22 cellular contexts compared by ENCODE assay signal in genomic region chr16:54212893-54213292, GRCh38.
A peak's percentile ranks its signal among the peaks of the same experiment; 100 is the strongest.
DNase-seq lines count a peak whose midpoint lies in the region; ATAC-seq, FAIRE-seq and TF ChIP-seq lines count a peak whose summit lies in the region.
"Had no signal": no experiment of that assay in that cellular context is flagged by ENCODE, and none has a peak within 500 bp of the region (broad histone marks: within the 10 kb centered on the region; RNA-seq: fewer than 3 reads in every experiment).

No MANE protein-coding gene starts in this region.

- DNase-seq in MG63, result peak; percentile 20
- peak; percentile 40 for DNase-seq in myocyte (ENCODE audit: low read depth)
- DNase-seq in GM12891 (ENCODE audit: insufficient read length, low spot score), result no peak
- DNase-seq: ACHN; BE2C; C1 segment of cervical spinal cord; CD4-positive, CD25-positive, alpha-beta regulatory T cell; CD8-positive, alpha-beta memory T cell; COR-L47; DMS 273 treated with DMSO at 0.1 percent for 48 hours; DMS53; DND-41; EL; GOT3; H7 had no signal

- ATAC-seq in HG02678 (IDR thresholded peaks at IDR 0.05; ENCODE audit: unreplicated experiment) (no peak), GM19397 (IDR thresholded peaks at IDR 0.05; ENCODE audit: unreplicated experiment) (no peak)

- peaks cover 6 to 8% (median 8%) of the 10 kb centered on the region in 3 donors for H3K4me1 ChIP-seq in skeletal muscle tissue (ENCODE audit: control insufficient read depth in 3 of 3, insufficient read depth in 3 of 3, low read length in 3 of 3)
- H3K4me1 ChIP-seq: BE2C had no signal

- H3K27me3 ChIP-seq in MG63 (peaks cover 14% of the 10 kb centered on the region), skeletal muscle tissue (ENCODE audit: control insufficient read depth in 3 of 3, insufficient read depth in 3 of 3, low read length in 3 of 3) (peaks cover 3 to 5% (median 4%) of the 10 kb centered on the region in 3 donors)
- H3K27me3 ChIP-seq: BE2C had no signal

- no peak for TF ChIP-seq POLR2A in GM12891 (IDR thresholded peaks at IDR 0.05; ENCODE audit: low read depth, low read length)

- no peak overlapping the region for H3K27ac ChIP-seq in skeletal muscle tissue (ENCODE audit: low read depth, low read length)
- H3K27ac ChIP-seq: HL-60 had no signal

- H3K4me3 ChIP-seq in MG63 (no peak overlapping the region), skeletal muscle tissue (ENCODE audit: low read length in 3 of 3) (peak overlapping the region in 2 of 3 donors; percentile 13 to 20)

- H3K36me3 ChIP-seq in MG63 (no peaks in the 10 kb centered on the region), skeletal muscle tissue (ENCODE audit: control insufficient read depth in 3 of 3, insufficient read depth in 3 of 3, low read length in 3 of 3) (no peaks in the 10 kb centered on the region)
- H3K36me3 ChIP-seq: BE2C had no signal

- no peak for FAIRE-seq in GM12891 (lab: Jason Lieb, UNC)
- FAIRE-seq: G401.6, GM12892, GM18507 had no signal

- H3K9ac ChIP-seq in skeletal muscle tissue (ENCODE audit: low read depth in 1 of 3, low read length in 3 of 3), result no peak overlapping the region

- H3K9me3 ChIP-seq in MG63 (no peaks in the 10 kb centered on the region), skeletal muscle tissue (ENCODE audit: control insufficient read depth in 3 of 3, low read length in 3 of 3) (no peaks in the 10 kb centered on the region)
- H3K9me3 ChIP-seq: BE2C had no signal

TF ChIP-seq in GM12891, 5 proteins besides CTCF, POLR2A, EP300 and RAD21:
- TF ChIP-seq POU2F2 (IDR thresholded peaks at IDR 0.05; ENCODE audit: low read depth, low read length) (no peak), TAF1 (IDR thresholded peaks at IDR 0.05; ENCODE audit: low read depth, low read length) (no peak), SPI1 (IDR thresholded peaks at IDR 0.05; ENCODE audit: low read depth, low read length) (no peak), PAX5 (IDR thresholded peaks at IDR 0.05; ENCODE audit: insufficient read depth, low read length, severe bottlenecking) (no peak)
